In the genomic region with DNA sequence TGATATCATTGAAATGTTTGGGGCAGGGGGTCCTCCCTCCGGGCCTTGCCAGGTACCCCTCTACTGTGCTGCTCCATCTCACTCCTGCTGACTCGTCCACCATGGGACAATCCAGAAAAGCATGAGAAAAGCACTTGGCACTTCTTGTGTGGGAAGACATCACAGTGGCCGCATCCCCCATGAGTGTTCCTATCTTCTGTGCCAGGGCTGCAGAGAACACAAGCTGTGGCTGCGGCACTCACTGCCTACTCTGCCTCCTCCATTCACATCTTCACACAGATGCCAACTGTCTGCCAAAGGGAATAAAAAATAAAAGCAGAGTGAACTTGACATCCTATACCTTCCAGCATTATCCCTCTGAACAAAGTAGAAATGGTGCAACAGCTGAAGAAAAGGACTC, we compare ENCODE assay signal across 23 cellular contexts.
"Had no signal": no experiment of that assay in that cellular context is flagged by ENCODE, and none has a peak within 500 bp of the region (broad histone marks: within the 10 kb centered on the region; RNA-seq: fewer than 3 reads in every experiment).

No MANE protein-coding gene starts in this region.

- H3K36me3 Mint-ChIP-seq: activated CD4-positive, alpha-beta memory T cell treated with anti-CD3 and anti-CD28 coated beads for 36 hours; activated CD8-positive, alpha-beta memory T cell treated with anti-CD3 and anti-CD28 coated beads, Interleukin-2, amount 10 ng/mL, durations not matched to agents 7 days and 5 days; activated naive CD8-positive, alpha-beta T cell treated with anti-CD3 and anti-CD28 coated beads for 36 hours had no signal

- H3K9me3 Mint-ChIP-seq: activated naive CD4-positive, alpha-beta T cell treated with anti-CD3 and anti-CD28 coated beads, Interleukin-2, amount 50 U/mL, for 24 hours; activated T-helper 1 cell treated with anti-CD3 and anti-CD28 coated beads, Interleukin-12 subunit alpha, Interleukin-12 subunit beta, Interleukin-2, Interleukin-4 antibody, amounts not matched to agents 30 ng/mL and 10 ng/mL and 1 ng/mL, durations not matched to agents 14 hours and 24 hours and 36 hours; activated T-helper 2 cell treated with anti-CD3 and anti-CD28 coated beads, Interferon-gamma antibody, Interleukin-2, Interleukin-4, amounts not matched to agents 10 μg/mL and 5 μg/mL and 100 μg/mL, durations not matched to agents 14 hours and 24 hours and 36 hours had no signal

- H3K4me3 Mint-ChIP-seq: activated CD4-positive, alpha-beta memory T cell treated with anti-CD3 and anti-CD28 coated beads for 36 hours; activated CD8-positive, alpha-beta memory T cell treated with anti-CD3 and anti-CD28 coated beads, Interleukin-2, amount 10 ng/mL, durations not matched to agents 7 days and 5 days; activated CD8-positive, alpha-beta T cell treated with anti-CD3 and anti-CD28 coated beads, Interleukin-2, amount 10 ng/mL, durations not matched to agents 7 days and 5 days; activated naive CD4-positive, alpha-beta T cell treated with anti-CD3 and anti-CD28 coated beads for 36 hours; activated naive CD4-positive, alpha-beta T cell treated with anti-CD3 and anti-CD28 coated beads, Interleukin-2, amount 50 U/mL, for 24 hours; activated naive CD8-positive, alpha-beta T cell treated with anti-CD3 and anti-CD28 coated beads for 36 hours; activated naive CD8-positive, alpha-beta T cell treated with anti-CD3 and anti-CD28 coated beads, Interleukin-2, amount 50 U/mL, for 24 hours; activated T-helper 1 cell treated with anti-CD3 and anti-CD28 coated beads, Interleukin-12 subunit alpha, Interleukin-12 subunit beta, Interleukin-2, Interleukin-4 antibody, amounts not matched to agents 30 ng/mL and 10 ng/mL and 1 ng/mL, durations not matched to agents 14 hours and 24 hours and 36 hours had no signal

- DNase-seq: activated CD4-positive, alpha-beta memory T cell treated with anti-CD3 and anti-CD28 coated beads for 36 hours; activated CD4-positive, alpha-beta T cell treated with anti-CD3 and anti-CD28 coated beads for 1 hour; activated CD4-positive, alpha-beta T cell treated with anti-CD3 and anti-CD28 coated beads for 4 hours; activated CD8-positive, alpha-beta memory T cell treated with anti-CD3 and anti-CD28 coated beads, Interleukin-2, amount 10 ng/mL, durations not matched to agents 7 days and 5 days; activated CD8-positive, alpha-beta memory T cell treated with anti-CD3 and anti-CD28 coated beads, Interleukin-2, amount 50 U/mL, for 4 hours; activated CD8-positive, alpha-beta T cell treated with anti-CD3 and anti-CD28 coated beads, Interleukin-2, amount 10 ng/mL, durations not matched to agents 7 days and 5 days; activated effector memory CD4-positive, alpha-beta T cell treated with anti-CD3 and anti-CD28 coated beads, Interleukin-2, amount 50 U/mL, for 16 hours; activated naive CD4-positive, alpha-beta T cell treated with anti-CD3 and anti-CD28 coated beads for 36 hours; activated naive CD8-positive, alpha-beta T cell treated with anti-CD3 and anti-CD28 coated beads for 36 hours; activated naive CD8-positive, alpha-beta T cell treated with anti-CD3 and anti-CD28 coated beads, Interleukin-2, amount 50 U/mL, for 24 hours; activated T-cell treated with anti-CD3 and anti-CD28 coated beads, Interleukin-2, amount 50 U/mL, for 1 hour; activated T-cell treated with anti-CD3 and anti-CD28 coated beads, Interleukin-2, amount 50 U/mL, for 48 hours; adrenal gland; brain microvascular endothelial cell; cortex of kidney; dermis blood vessel endothelial cell; effector CD8-positive, alpha-beta T cell; esophagus squamous epithelium; foreskin melanocyte; T-helper 2 cell had no signal

- H3K4me1 Mint-ChIP-seq: activated CD8-positive, alpha-beta memory T cell treated with anti-CD3 and anti-CD28 coated beads, Interleukin-2, amount 10 ng/mL, durations not matched to agents 7 days and 5 days; activated naive CD4-positive, alpha-beta T cell treated with anti-CD3 and anti-CD28 coated beads, Interleukin-2, amount 50 U/mL, for 24 hours; activated naive CD8-positive, alpha-beta T cell treated with anti-CD3 and anti-CD28 coated beads for 36 hours; activated naive CD8-positive, alpha-beta T cell treated with anti-CD3 and anti-CD28 coated beads, Interleukin-2, amount 50 U/mL, for 24 hours had no signal

- H3K27ac Mint-ChIP-seq: activated CD4-positive, alpha-beta memory T cell treated with anti-CD3 and anti-CD28 coated beads for 36 hours; activated CD8-positive, alpha-beta memory T cell treated with anti-CD3 and anti-CD28 coated beads, Interleukin-2, amount 10 ng/mL, durations not matched to agents 7 days and 5 days; activated CD8-positive, alpha-beta T cell treated with anti-CD3 and anti-CD28 coated beads, Interleukin-2, amount 10 ng/mL, durations not matched to agents 7 days and 5 days; activated naive CD4-positive, alpha-beta T cell treated with anti-CD3 and anti-CD28 coated beads for 36 hours; activated naive CD4-positive, alpha-beta T cell treated with anti-CD3 and anti-CD28 coated beads, Interleukin-2, amount 50 U/mL, for 24 hours; activated naive CD8-positive, alpha-beta T cell treated with anti-CD3 and anti-CD28 coated beads for 36 hours; activated naive CD8-positive, alpha-beta T cell treated with anti-CD3 and anti-CD28 coated beads, Interleukin-2, amount 50 U/mL, for 24 hours; activated T-helper 1 cell treated with anti-CD3 and anti-CD28 coated beads, Interleukin-12 subunit alpha, Interleukin-12 subunit beta, Interleukin-2, Interleukin-4 antibody, amounts not matched to agents 30 ng/mL and 10 ng/mL and 1 ng/mL, durations not matched to agents 14 hours and 24 hours and 36 hours; activated T-helper 2 cell treated with anti-CD3 and anti-CD28 coated beads, Interferon-gamma antibody, Interleukin-2, Interleukin-4, amounts not matched to agents 10 μg/mL and 5 μg/mL and 100 μg/mL, durations not matched to agents 14 hours and 24 hours and 36 hours had no signal
